1 cellular context compared by ENCODE assay signal in the genomic region with DNA sequence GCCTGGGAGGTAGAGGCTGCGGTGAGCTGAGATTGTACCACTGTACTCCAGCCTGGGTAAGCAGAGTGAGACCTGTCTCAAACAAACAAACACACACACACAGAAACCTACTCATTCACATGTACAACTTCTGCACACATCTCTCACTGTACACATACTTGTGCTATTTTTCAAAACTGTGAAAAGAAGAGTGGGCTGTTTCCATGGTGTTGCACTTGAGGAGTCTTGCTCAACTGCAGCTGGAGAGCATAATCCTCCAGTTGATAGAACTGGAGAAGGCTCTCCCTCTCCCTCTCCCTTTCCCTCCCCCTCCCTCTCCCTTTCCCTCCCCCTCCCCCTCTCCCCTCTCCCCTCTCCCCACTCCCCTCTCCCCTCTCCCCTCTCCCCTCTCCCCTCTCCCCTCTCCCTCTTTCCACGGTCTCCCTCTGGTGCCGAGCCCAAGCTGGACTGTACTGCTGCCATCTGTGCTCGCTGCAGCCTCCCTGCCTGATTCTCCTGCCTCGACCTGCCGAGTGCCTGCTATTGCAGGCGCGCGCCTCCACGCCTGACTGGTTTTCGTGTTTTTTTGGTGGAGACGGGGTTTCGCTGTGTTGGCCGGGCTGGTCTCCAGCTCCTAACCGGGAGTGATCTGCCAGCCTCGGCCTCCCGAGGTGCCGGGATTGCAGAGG.
A peak's percentile ranks its signal among the peaks of the same experiment; 100 is the strongest.
TF ChIP-seq lines count a peak whose summit lies in the region.

No MANE protein-coding gene starts in this region.

TF ChIP-seq in K562, 482 proteins besides CTCF, POLR2A, EP300 and RAD21 (continued from another document):
- TF ChIP-seq TBL1XR1 (IDR thresholded peaks at IDR 0.05; ENCODE audit: low read length in 2 of 2) (no peak), ZZZ3 (IDR thresholded peaks at IDR 0.05) (no peak), CHCHD3 (CRISPR knock-in tag; IDR thresholded peaks at IDR 0.05) (no peak), ELF2 (CRISPR knock-in tag; IDR thresholded peaks at IDR 0.05) (no peak), FOXK2 (conservative IDR thresholded peaks at IDR 0.05 in 1 of 2, IDR thresholded peaks at IDR 0.05 in 1 of 2; ENCODE audit: low read depth in 2 of 2) (no peak), ZNF212 (CRISPR knock-in tag; IDR thresholded peaks at IDR 0.05) (no peak), HNRNPK (IDR thresholded peaks at IDR 0.05; ENCODE audit: low read depth, low read length, poor library complexity, severe bottlenecking) (peak; percentile 37), PCBP2 (IDR thresholded peaks at IDR 0.05; ENCODE audit: low read depth, low read length, poor library complexity, severe bottlenecking) (peak; percentile 51), SIX5 (IDR thresholded peaks at IDR 0.05; ENCODE audit: borderline replicate concordance in 1 of 2, insufficient read depth in 1 of 2, low read depth in 1 of 2, low read length in 2 of 2) (no peak)
